Comparison of ENCODE assay signal across 8 cellular contexts in the genomic region with DNA sequence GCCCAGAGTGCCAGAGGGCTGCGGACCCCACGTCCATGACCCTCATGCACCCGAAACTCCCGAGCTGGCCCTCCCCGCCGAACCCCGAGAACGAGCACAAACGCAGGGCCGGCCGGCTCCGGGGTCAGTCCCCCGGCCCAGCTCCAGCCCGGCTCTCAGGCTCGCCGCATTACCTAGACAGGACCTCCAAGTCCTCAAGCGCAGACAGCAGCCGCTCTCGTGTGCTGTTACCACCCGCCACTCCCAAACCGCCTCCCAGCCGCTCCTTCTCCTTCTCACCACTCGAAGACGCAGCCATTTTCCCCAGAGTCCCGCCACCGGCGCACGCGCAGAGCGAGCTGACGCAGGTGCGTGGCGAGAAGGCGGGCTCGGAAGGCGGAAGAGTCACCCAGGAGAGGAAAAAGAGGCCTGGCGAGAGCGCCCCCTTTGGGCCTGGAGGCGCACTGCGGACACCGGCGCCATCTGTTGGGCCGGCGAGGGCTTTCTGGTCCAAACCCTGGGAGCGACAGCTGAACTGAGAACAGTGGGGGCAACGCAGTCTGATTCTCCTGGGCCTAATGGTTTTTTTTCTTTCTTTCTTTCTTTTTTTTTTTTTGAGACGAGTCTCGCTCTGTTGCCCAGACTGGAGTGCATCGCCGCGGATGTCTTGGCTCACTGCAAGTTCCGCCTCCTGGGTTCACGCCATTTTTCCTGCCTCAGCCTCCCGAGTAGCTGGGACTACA. TPM values are rescaled to one million over a fixed set of nuclear protein-coding genes. Genes with fewer than 3 reads are reported as not detected.
DNase-seq lines count a peak whose midpoint lies in the region; ATAC-seq, FAIRE-seq and TF ChIP-seq lines count a peak whose summit lies in the region.

A gene with protein sequence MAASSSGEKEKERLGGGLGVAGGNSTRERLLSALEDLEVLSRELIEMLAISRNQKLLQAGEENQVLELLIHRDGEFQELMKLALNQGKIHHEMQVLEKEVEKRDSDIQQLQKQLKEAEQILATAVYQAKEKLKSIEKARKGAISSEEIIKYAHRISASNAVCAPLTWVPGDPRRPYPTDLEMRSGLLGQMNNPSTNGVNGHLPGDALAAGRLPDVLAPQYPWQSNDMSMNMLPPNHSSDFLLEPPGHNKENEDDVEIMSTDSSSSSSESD (minus strand): TSS at position 324 of the 722 bp plus-strand sequence. CDS start 26 bp downstream, at position 298.

- peak; percentile 95 to 97 for TF ChIP-seq POLR2A in H1 (IDR thresholded peaks at IDR 0.05; ENCODE audit: control extremely low read depth in 1 of 2, low read depth in 2 of 2, low read length in 2 of 2)

- H3K27me3 Mint-ChIP-seq in memory B cell, result peaks cover 1% of the 10 kb centered on the region

- H2BK12ac ChIP-seq in H1 (ENCODE audit: low read depth, low read length), result no peak within 1 kb of the TSS

- H2AFZ ChIP-seq in H1 (ENCODE audit: low read length), result no peak within 1 kb of the TSS

- H2AK5ac ChIP-seq in H1 (ENCODE audit: low read depth, low read length), result no peak within 1 kb of the TSS

- peak within 1 kb of the TSS; percentile 39 for H4K91ac ChIP-seq in H1 (replicated peaks; ENCODE audit: insufficient read length, low read length)

- WGBS in H1 (ENCODE audit: extremely low coverage in 1 of 2, insufficient coverage in 1 of 2, insufficient read length in 1 of 2, insufficient replicate concordance in 2 of 2, low coverage in 1 of 2, low lambda C conversion rate in 2 of 2, missing lambda C conversion rate in 1 of 2), 2 experiments, result 9% methylated on average over 47 of the region's 54 CpGs; no CpG with 5 or more reads in 1 of the 2 experiments

- H3K4ac ChIP-seq in H1 (replicated peaks; ENCODE audit: insufficient read length, low read depth, low read length), result no peak within 1 kb of the TSS

- H3K79me2 ChIP-seq in H1 (ENCODE audit: control insufficient read depth in 1 of 2, insufficient read depth in 2 of 2, low read length in 2 of 2), result peaks cover 31 to 50% of the 10 kb centered on the region in 2 experiments

- POLR2A ChIA-PET in H1 (lab: Charles Lee; ENCODE audit: partially characterized antibody), result interaction anchor here (0.6 to 1.6 kb wide), 7 partner anchors 58 to 533 kb away, joined by 3 to 6 read pairs (median 5); partner anchors contain the start of genes ITM2B, NUDT15 and SUCLA2

- no peak within 1 kb of the TSS for H3K23ac ChIP-seq in H1 (ENCODE audit: insufficient read length)

- peak within 1 kb of the TSS; percentile 91 for H3K4me3 Mint-ChIP-seq in memory B cell

- H3K23me2 ChIP-seq in H1 (ENCODE audit: low read depth, low read length), result peaks cover 6% of the 10 kb centered on the region

- ATAC-seq in GM21360 (IDR thresholded peaks at IDR 0.05; ENCODE audit: unreplicated experiment) (peak; percentile 95), memory B cell (ENCODE audit: low read depth) (peak; percentile 92)

- H4K20me1 ChIP-seq in H1 (replicated peaks in 1 of 2; ENCODE audit: control insufficient read depth in 1 of 2, insufficient read depth in 2 of 2, low read length in 2 of 2), result peaks cover 0 to 2% of the 10 kb centered on the region in 2 experiments

- H3K18ac ChIP-seq in H1 (ENCODE audit: extremely low read depth, low read length), result no peak within 1 kb of the TSS

- H2BK20ac ChIP-seq in H1 (ENCODE audit: low read length), result no peak within 1 kb of the TSS

- H3K36me3 Mint-ChIP-seq in memory B cell, result peaks cover 2% of the 10 kb centered on the region

- peak within 1 kb of the TSS; percentile 35 for H3K56ac ChIP-seq in H1 (replicated peaks; ENCODE audit: insufficient read length, low read depth, low read length)

- in situ Hi-C loops in Caki2 (cut with HindIII; ENCODE audit: low pct_unique_long_range_greater_than_20kb, low sequenced_read_pairs), result no loop called here

- peak within 1 kb of the TSS; percentile 62 for H4K5ac ChIP-seq in H1 (ENCODE audit: insufficient read length, low read depth, low read length)

- CTCF ChIA-PET in H1 (lab: Charles Lee; ENCODE audit: partially characterized antibody), result interaction anchor here (0.6 to 2.0 kb wide), 11 partner anchors 10 to 470 kb away, joined by 3 to 10 read pairs (median 4); partner anchors contain the start of gene NUDT15

- no peak within 1 kb of the TSS for H3K14ac ChIP-seq in H1 (ENCODE audit: insufficient read length)

- FAIRE-seq in H1 (lab: Jason Lieb, UNC), result no peak

- peaks cover 21% of the 10 kb centered on the region for H3K4me1 Mint-ChIP-seq in memory B cell

- H2BK120ac ChIP-seq in H1 (replicated peaks; ENCODE audit: low read depth, low read length), result no peak within 1 kb of the TSS

- no peaks in the 10 kb centered on the region for H3K9me3 ChIP-seq in H1 (ENCODE audit: insufficient read depth in 2 of 2, low read depth in 1 of 2, low read length in 1 of 2)

- peak within 1 kb of the TSS; percentile 94 for H4K8ac ChIP-seq in H1 (ENCODE audit: extremely low read depth, insufficient read depth, low read length)

- peak; percentile 97 to 99 (median 98) for TF ChIP-seq CTCF in H1 (IDR thresholded peaks at IDR 0.05; ENCODE audit: control extremely low read depth in 1 of 3, insufficient read depth in 1 of 3, low read depth in 1 of 3, low read length in 3 of 3)

- DNase-seq in Caki2 (ENCODE audit: low read depth), result peak; percentile 90
- peak; percentile 94 for DNase-seq in HT1080 (ENCODE audit: low read depth)
- DNase-seq in NOMO-1 (lab: John Stamatoyannopoulos, UW; ENCODE audit: unreplicated experiment in 2 of 2), result peak; percentile 91 to 96
- peak; percentile 91 to 95 for DNase-seq in activated CD8-positive, alpha-beta memory T cell treated with anti-CD3 and anti-CD28 coated beads for 4 hours (ENCODE audit: low read depth in 2 of 2)
- DNase-seq in H1 (ENCODE audit: low read depth in 1 of 2, low spot score in 2 of 2), result peak; percentile 78 to 100
- DNase-seq in memory B cell (ENCODE audit: low spot score in 2 of 2), result peak; percentile 99 to 100
- DNase-seq in stimulated activated CD8-positive, alpha-beta memory T cell treated with anti-CD3 and anti-CD28 coated beads, Interleukin-12 subunit alpha, Interleukin-12 subunit beta, amount 100 ng/mL, for 24 hours (ENCODE audit: extremely low read depth), result peak; percentile 82

- H3K4me3 ChIP-seq in H1 (ENCODE audit: extremely low read depth in 1 of 4, insufficient read depth in 2 of 4, low read depth in 3 of 4, low read length in 4 of 4), result peak within 1 kb of the TSS; percentile 73 to 99 (median 92)

- peak; percentile 48 to 55 for TF ChIP-seq RAD21 in H1 (IDR thresholded peaks at IDR 0.05 in 1 of 2, conservative IDR thresholded peaks at IDR 0.05 in 1 of 2; ENCODE audit: low read depth in 2 of 2, low read length in 2 of 2)

- H2BK15ac ChIP-seq in H1 (ENCODE audit: low read length), result no peak within 1 kb of the TSS

- no peaks in the 10 kb centered on the region; a peak in 1 of 8 replicates for H3K36me3 ChIP-seq in H1 (ENCODE audit: control insufficient read depth in 2 of 4, insufficient read depth in 4 of 4, low read length in 3 of 4)

- peak within 1 kb of the TSS; percentile 77 to 97 for H3K4me2 ChIP-seq in H1 (ENCODE audit: insufficient read depth in 1 of 2, low read depth in 2 of 2, low read length in 2 of 2)

- H3K27ac ChIP-seq in H1 (ENCODE audit: low read depth, low read length), result peak within 1 kb of the TSS; percentile 88; the same call in 1 of the 2 replicates

- H3K9me3 Mint-ChIP-seq in memory B cell, result peaks cover 2% of the 10 kb centered on the region

- no peaks in the 10 kb centered on the region for H3K27me3 ChIP-seq in H1 (replicated peaks in 1 of 4; ENCODE audit: control insufficient read depth in 3 of 4, extremely low read depth in 1 of 4, insufficient read depth in 3 of 4, low read length in 3 of 4)

- H2BK5ac ChIP-seq in H1 (ENCODE audit: low read depth, low read length), result peak within 1 kb of the TSS; percentile 80

- 0 out of 3 replicates have a peak, but pooled peaks of 1 of the 2 experiments have one; percentile 17 for TF ChIP-seq EP300 in H1 (IDR thresholded peaks at IDR 0.05; ENCODE audit: borderline replicate concordance in 1 of 2, low read depth in 2 of 2, low read length in 2 of 2)

- peak within 1 kb of the TSS; percentile 77 to 95 (median 86) for H3K9ac ChIP-seq in H1 (replicated peaks in 1 of 4; ENCODE audit: extremely low read depth in 1 of 4, low read depth in 3 of 4, low read length in 3 of 4)

- peak within 1 kb of the TSS; percentile 94 for H3K27ac Mint-ChIP-seq in memory B cell

- H3K4me1 ChIP-seq in H1 (replicated peaks in 1 of 4; ENCODE audit: control insufficient read depth in 3 of 4, insufficient read depth in 4 of 4, low read length in 3 of 4), result peaks cover 0 to 7% (median 0%) of the 10 kb centered on the region in 4 experiments; a peak in 2 of 7 replicates

- peaks cover 4% of the 10 kb centered on the region; the same call in 1 of the 2 replicates for H3K79me1 ChIP-seq in H1 (ENCODE audit: low read depth, low read length)

TF ChIP-seq in H1, 55 proteins besides CTCF, POLR2A, EP300 and RAD21 (continues in another document):
- TF ChIP-seq RBBP5 (IDR thresholded peaks at IDR 0.05; ENCODE audit: borderline replicate concordance, low read depth, low read length), result peak; percentile 69; the same call in 1 of the 2 replicates
- no peak for TF ChIP-seq RNF2 (IDR thresholded peaks at IDR 0.05; ENCODE audit: borderline replicate concordance, low read depth, low read length, missing control alignments, poor library complexity, severe bottlenecking)
- TF ChIP-seq POLR2AphosphoS5 (IDR thresholded peaks at IDR 0.05; ENCODE audit: low read depth, low read length), result peak; percentile 96
- no peak for TF ChIP-seq RXRA (IDR thresholded peaks at IDR 0.05; ENCODE audit: insufficient read depth, low read depth, low read length)
- TF ChIP-seq JUN (IDR thresholded peaks at IDR 0.05; ENCODE audit: low read depth, low read length), result no peak
- TF ChIP-seq MAFK (IDR thresholded peaks at IDR 0.05; ENCODE audit: low read depth, low read length), result no peak
- TF ChIP-seq TAF1 (IDR thresholded peaks at IDR 0.05; ENCODE audit: low read depth, low read length), result peak; percentile 99
- 0 out of 2 replicates have a peak, but pooled peaks have one; percentile 24 for TF ChIP-seq GTF2F1 (IDR thresholded peaks at IDR 0.05; ENCODE audit: borderline replicate concordance, low read depth, low read length)

RNA-seq across cellular contexts. Expression of the gene that starts here (rescaled TPM):
- total RNA-seq in Caki2 (2014; rRNA removed; shearing (Covaris generic); ENCODE audit: low replicate concordance), result 23.5 and 25.3 TPM in 2 replicates
- 45.3 and 48.1 TPM in 2 replicates for total RNA-seq in HT1080 (2014; rRNA removed; shearing (Covaris generic))
- 58.8 and 61.3 TPM in 2 replicates for polyA plus RNA-seq in HT1080 (2015; cell fraction: cytosol; rRNA removed)
- polyA plus RNA-seq in HT1080 (2015; cell fraction: nucleus; rRNA removed), result 29.5 and 29.9 TPM in 2 replicates
- total RNA-seq in H1 (2021; fragmentation: NEBNext Ultra II Directional; extraction: Animal tissue kit (Norgen Biotek cat#: 25700)), result 43.3 and 48.1 TPM in 2 replicates
- 14.5 and 25.7 TPM in 2 replicates for polyA plus RNA-seq in H1 (2011; rRNA removed)
- 29.7 TPM for polyA plus RNA-seq in H1 (2011; cell fraction: cytosol; rRNA removed)
- polyA plus RNA-seq in H1 (2011; cell fraction: nucleus; rRNA removed), result 11.3 TPM
- 31.5 to 45.5 TPM (median 40.8 TPM) in 4 replicates for polyA plus RNA-seq in H1 (2012, experiment 1 of 2)
- 5.7 TPM for polyA plus RNA-seq in H1 (2012, experiment 2 of 2)
- 37.7 TPM for polyA plus RNA-seq in H1 (2013, experiment 1 of 2)
- 37.2 TPM for polyA plus RNA-seq in H1 (2013, experiment 2 of 2)
- 18.0 and 24.3 TPM in 2 replicates for polyA minus RNA-seq in H1 (2011; rRNA and poly(A)+ RNA removed)
- polyA minus RNA-seq in H1 (2011; cell fraction: cytosol; rRNA and poly(A)+ RNA removed), result 24.7 TPM
- polyA minus RNA-seq in H1 (2011; cell fraction: nucleus; rRNA and poly(A)+ RNA removed), result 24.2 TPM

Comparison
In these comparisons a context has a peak if more than half of its experiments do, and no peak if none do; other contexts are left out.
1. Peak in every context shown above with its lines: DNase-seq, ATAC-seq, H3K4me3 ChIP-seq and H3K27ac ChIP-seq.